13 cellular contexts compared by ENCODE assay signal in the genomic region with DNA sequence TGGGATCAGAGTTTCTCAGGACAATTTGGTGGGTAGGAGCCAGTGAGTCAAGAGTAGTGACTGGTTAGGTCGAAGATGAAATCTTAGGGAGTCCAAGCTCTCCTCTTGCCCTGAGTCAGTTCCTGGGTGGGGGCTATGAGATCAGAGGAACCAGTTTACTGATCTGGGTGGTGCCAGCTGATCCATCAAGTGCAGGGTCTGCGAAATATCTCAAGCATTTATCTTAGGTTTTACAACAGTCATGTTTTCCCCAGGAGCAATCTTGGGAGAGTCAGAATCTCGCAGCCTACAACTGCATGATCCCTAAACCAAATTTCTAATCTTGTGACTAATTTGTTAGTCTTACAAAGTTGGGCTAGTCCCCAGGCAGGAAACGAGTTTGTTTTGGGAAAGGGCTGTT.
"Had no signal": no experiment of that assay in that cellular context is flagged by ENCODE, and none has a peak within 500 bp of the region (broad histone marks: within the 10 kb centered on the region; RNA-seq: fewer than 3 reads in every experiment).

No MANE protein-coding gene starts in this region.

- H3K4me1 ChIP-seq: breast epithelium, esophagus squamous epithelium, gastroesophageal sphincter, neural progenitor cell, parathyroid adenoma, tibial artery, uterus had no signal

- H3K27me3 ChIP-seq: breast epithelium, dorsolateral prefrontal cortex, esophagus squamous epithelium, gastroesophageal sphincter, neural progenitor cell, tibial artery, uterus had no signal

- H3K36me3 ChIP-seq: breast epithelium, esophagus squamous epithelium, gastroesophageal sphincter, neural progenitor cell, tibial artery, uterus had no signal

- DNase-seq: activated effector memory CD4-positive, alpha-beta T cell treated with Interleukin-2 at 50 U/mL for 16 hours; dorsolateral prefrontal cortex; esophagus squamous epithelium; left ventricle myocardium superior; retina; stimulated activated CD4-positive, alpha-beta T cell treated with anti-CD3 and anti-CD28 coated beads, Interleukin-15, amount 100 ng/mL, for 24 hours; stimulated activated CD4-positive, alpha-beta T cell treated with anti-CD3 and anti-CD28 coated beads, Interleukin-4, amount 100 ng/mL, for 4 hours; tibial artery; uterus had no signal

- H3K9me3 ChIP-seq: breast epithelium, esophagus squamous epithelium, gastroesophageal sphincter, tibial artery, uterus had no signal

- H3K27ac ChIP-seq: breast epithelium, dorsolateral prefrontal cortex, esophagus squamous epithelium, gastroesophageal sphincter, neural progenitor cell, parathyroid adenoma, tibial artery, uterus had no signal

- H3K4me3 ChIP-seq: breast epithelium, dorsolateral prefrontal cortex, esophagus squamous epithelium, gastroesophageal sphincter, neural progenitor cell, tibial artery, uterus had no signal
